Comparison of ENCODE assay signal across 10 cellular contexts in the genomic region with DNA sequence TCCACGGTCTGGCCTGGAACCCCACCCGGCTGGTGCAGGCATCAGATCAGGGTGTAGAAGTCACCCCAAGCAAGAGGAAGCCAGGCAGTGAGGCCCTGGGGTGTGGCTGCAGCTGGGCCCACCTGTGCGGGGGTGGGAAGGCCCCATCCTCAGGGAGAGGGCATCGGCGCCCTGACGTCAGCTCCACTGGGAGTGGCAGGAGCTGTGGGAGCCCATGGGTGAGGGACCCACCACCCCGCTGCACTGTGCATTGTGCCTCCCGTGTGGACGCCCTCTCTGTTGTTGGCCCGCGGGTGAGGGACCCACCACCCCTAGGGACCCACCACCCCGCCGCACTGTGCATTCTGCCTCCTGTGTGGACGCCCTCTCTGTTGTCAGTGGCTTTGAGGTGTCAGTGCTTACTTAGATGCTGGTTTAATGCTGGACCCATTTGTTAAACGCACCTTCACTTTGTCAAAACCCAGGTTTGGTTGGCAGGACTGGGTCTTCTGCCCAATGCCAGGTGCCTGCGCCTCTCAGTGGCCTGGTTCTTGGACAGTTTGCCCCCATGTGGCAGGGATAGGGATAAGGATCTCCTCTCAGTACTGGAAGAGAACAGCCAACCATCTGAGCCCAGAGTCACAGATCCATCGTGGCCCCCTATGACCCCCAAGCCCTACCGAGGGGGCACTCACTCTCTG. TPM values are rescaled to one million over a fixed set of nuclear protein-coding genes. Genes with fewer than 3 reads are reported as not detected.
A peak's percentile ranks its signal among the peaks of the same experiment; 100 is the strongest.
DNase-seq lines count a peak whose midpoint lies in the region; ATAC-seq, FAIRE-seq and TF ChIP-seq lines count a peak whose summit lies in the region.
"Had no signal": no experiment of that assay in that cellular context is flagged by ENCODE, and none has a peak within 500 bp of the region (broad histone marks: within the 10 kb centered on the region; RNA-seq: fewer than 3 reads in every experiment).

No MANE protein-coding gene starts in this region.

- H3K27ac ChIP-seq in SJSA1, result no peak overlapping the region
- no peak overlapping the region for H3K27ac ChIP-seq in kidney (ENCODE audit: low read depth in 2 of 2, low read length in 2 of 2)
- H3K27ac ChIP-seq: heart right ventricle had no signal

- H3K4me1 ChIP-seq in SJSA1 (replicated peaks) (peaks cover 1% of the 10 kb centered on the region; the same call in 1 of the 2 replicates), kidney (ENCODE audit: control insufficient read depth in 1 of 2, insufficient read depth in 1 of 2, low read depth in 1 of 2, low read length in 2 of 2) (no peaks in the 10 kb centered on the region)

- H3K36me3 ChIP-seq in SJSA1 (peaks cover 20% of the 10 kb centered on the region), kidney (ENCODE audit: control insufficient read depth in 1 of 2, insufficient read depth in 2 of 2, low read length in 2 of 2) (no peaks in the 10 kb centered on the region)
- H3K36me3 ChIP-seq: heart right ventricle had no signal

- peak; percentile 51 for TF ChIP-seq CTCF in AG09309 (IDR thresholded peaks at IDR 0.05; ENCODE audit: control insufficient read depth, insufficient read depth, low read depth, low read length, missing control alignments)
- TF ChIP-seq CTCF in kidney (IDR thresholded peaks at IDR 0.05; ENCODE audit: borderline replicate concordance, extremely low read depth, insufficient read depth), result peak; percentile 19

- H3K9me3 ChIP-seq in SJSA1 (replicated peaks), result no peaks in the 10 kb centered on the region
- H3K9me3 ChIP-seq in kidney (ENCODE audit: control insufficient read depth in 1 of 2, low read length in 2 of 2), result no peaks in the 10 kb centered on the region
- H3K9me3 ChIP-seq: heart right ventricle had no signal

- intact Hi-C loops in kidney (cut with DNase I), result no loop called here

- FAIRE-seq in kidney (lab: Jason Lieb, UNC), result no peak
- FAIRE-seq: TTC549 had no signal

- DNase-seq in AG09309 (ENCODE audit: low read depth), result no peak
- DNase-seq in SJSA1 (ENCODE audit: low read depth in 1 of 2, low spot score in 2 of 2), result peak; percentile 36 to 67
- DNase-seq in kidney, result peak; percentile 63
- DNase-seq in NCI-H187 (lab: John Stamatoyannopoulos, UW), result no peak

- no peak overlapping the region for H3K4me3 ChIP-seq in AG09309 (ENCODE audit: control insufficient read depth, low read depth, low read length)
- H3K4me3 ChIP-seq in SJSA1, result no peak overlapping the region
- no peak overlapping the region for H3K4me3 ChIP-seq in kidney (ENCODE audit: low read length in 2 of 2)
- H3K4me3 ChIP-seq: heart right ventricle had no signal

- ATAC-seq in GM19395 (IDR thresholded peaks at IDR 0.05; ENCODE audit: unreplicated experiment), result no peak
- no peak for ATAC-seq in GM18873 (IDR thresholded peaks at IDR 0.05; ENCODE audit: low FRiP score, unreplicated experiment)
- ATAC-seq in GM21367 (IDR thresholded peaks at IDR 0.05; ENCODE audit: unreplicated experiment), result no peak

- no peaks in the 10 kb centered on the region for H3K27me3 ChIP-seq in SJSA1 (replicated peaks)

- TF ChIP-seq POLR2A in GM19193 (IDR thresholded peaks at IDR 0.05; ENCODE audit: extremely low read depth, insufficient read depth, insufficient read length), result peak; percentile 22

- H3K9ac ChIP-seq in kidney (ENCODE audit: low read length in 2 of 2), result no peak overlapping the region

RNA-seq across cellular contexts. Expression of gene EXOC3, which starts 6.9 kb away (rescaled TPM):
- 21.0 and 26.9 TPM in 2 replicates for total RNA-seq in SJSA1 (2014; rRNA removed; shearing (Covaris generic))
- total RNA-seq in kidney, result 71.5 TPM
- 40.5 TPM for polyA plus RNA-seq in kidney (ENCODE audit: insufficient read depth, low read depth, low replicate concordance)

Comparison
In these comparisons a context has a peak if more than half of its experiments do, and no peak if none do; other contexts are left out.
1. DNase-seq: peak in SJSA1 (2 of 2) and kidney (single experiment); none in AG09309 (single experiment) and NCI-H187 (0 of 2).